Comparison of ENCODE assay signal across 22 cellular contexts in genomic region chr1:97271906-97272788, GRCh38.
DNase-seq lines count a peak whose midpoint lies in the region; TF ChIP-seq lines count a peak whose summit lies in the region.
"Had no signal": no experiment of that assay in that cellular context is flagged by ENCODE, and none has a peak within 500 bp of the region (broad histone marks: within the 10 kb centered on the region; RNA-seq: fewer than 3 reads in every experiment).

No MANE protein-coding gene starts in this region.

- H3K9me3 ChIP-seq in PC-9 (ENCODE audit: insufficient read depth, low read depth): peaks cover 25% of the 10 kb centered on the region
- H3K9me3 ChIP-seq in liver (ENCODE audit: control insufficient read depth in 4 of 4, low read length in 3 of 4): no peaks in the 10 kb centered on the region
- H3K9me3 ChIP-seq in MG63: no peaks in the 10 kb centered on the region; the same call in 1 of the 2 replicates
- H3K9me3 ChIP-seq: ascending aorta, gastrocnemius medialis had no signal

- POLR2A ChIA-PET in PC-9 (lab: Charles Lee; ENCODE audit: unreplicated experiment): no interaction called here

- H3K36me3 ChIP-seq in PC-9 (ENCODE audit: low read depth) (no peaks in the 10 kb centered on the region), liver (ENCODE audit: control insufficient read depth in 4 of 4, insufficient read depth in 3 of 4, low read depth in 1 of 4, low read length in 3 of 4) (no peaks in the 10 kb centered on the region), MG63 (peaks cover 2% of the 10 kb centered on the region; the same call in 1 of the 2 replicates)
- H3K36me3 ChIP-seq: ascending aorta, gastrocnemius medialis had no signal

- BruUV-seq in Calu3 (replicated peaks; lab: Mats Ljungman, UMichigan) (no TSS peak), PC-9 (replicated peaks; lab: Mats Ljungman, UMichigan) (no TSS peak)

- H3K9ac ChIP-seq in liver (ENCODE audit: low read depth in 1 of 2, low read length in 2 of 2): no peak overlapping the region
- H3K9ac ChIP-seq: parathyroid adenoma had no signal

- no peaks in the 10 kb centered on the region for H3K9me2 ChIP-seq in PC-9 (ENCODE audit: insufficient read depth)

- H3K4me1 ChIP-seq in PC-9 (replicated peaks; ENCODE audit: insufficient read depth) (peaks cover 30% of the 10 kb centered on the region), liver (ENCODE audit: control insufficient read depth in 4 of 4, insufficient read depth in 4 of 4, low read length in 3 of 4) (peaks cover 0 to 3% (median 0%) of the 10 kb centered on the region in 4 donors)
- H3K4me1 ChIP-seq: ascending aorta, gastrocnemius medialis, parathyroid adenoma had no signal

- H3K9me3 Mint-ChIP-seq in Calu3 (ENCODE audit: low read depth, unreplicated experiment): peaks cover 3% of the 10 kb centered on the region
- H3K9me3 Mint-ChIP-seq in HFFc6: peaks cover 3% of the 10 kb centered on the region
- H3K9me3 Mint-ChIP-seq: memory B cell; stimulated activated effector memory CD8-positive, alpha-beta T cell treated with anti-CD3 and anti-CD28 coated beads, Interleukin-12 subunit alpha, Interleukin-12 subunit beta, amount 100 ng/mL, for 72 hours had no signal

- H3K27ac Mint-ChIP-seq in Calu3 (ENCODE audit: unreplicated experiment) (peak overlapping the region; percentile 67), HFFc6 (no peak overlapping the region)
- H3K27ac Mint-ChIP-seq: activated CD4-positive, alpha-beta T cell treated with anti-CD3 and anti-CD28 coated beads for 36 hours; memory B cell; naive thymus-derived CD4-positive, alpha-beta T cell; stimulated activated effector memory CD8-positive, alpha-beta T cell treated with anti-CD3 and anti-CD28 coated beads, Interleukin-12 subunit alpha, Interleukin-12 subunit beta, amount 100 ng/mL, for 72 hours; T-cell had no signal

- peaks cover 16% of the 10 kb centered on the region for H3F3A ChIP-seq in PC-9 (ENCODE audit: insufficient read depth, low read depth)

- H3K4me1 Mint-ChIP-seq in Calu3 (ENCODE audit: low read depth, unreplicated experiment) (peaks cover 66% of the 10 kb centered on the region), HFFc6 (ENCODE audit: low read depth) (peaks cover 32% of the 10 kb centered on the region)
- H3K4me1 Mint-ChIP-seq: activated CD4-positive, alpha-beta T cell treated with anti-CD3 and anti-CD28 coated beads for 36 hours; memory B cell; naive thymus-derived CD4-positive, alpha-beta T cell; T-cell had no signal

- no peaks in the 10 kb centered on the region for H3K79me2 ChIP-seq in PC-9 (ENCODE audit: low read depth)
- H3K79me2 ChIP-seq: parathyroid adenoma had no signal

- H3K36me3 Mint-ChIP-seq in Calu3 (ENCODE audit: insufficient read depth, unreplicated experiment) (no peaks in the 10 kb centered on the region), HFFc6 (ENCODE audit: low read depth) (peaks cover 36% of the 10 kb centered on the region)
- H3K36me3 Mint-ChIP-seq: memory B cell; stimulated activated effector memory CD8-positive, alpha-beta T cell treated with anti-CD3 and anti-CD28 coated beads, Interleukin-12 subunit alpha, Interleukin-12 subunit beta, amount 100 ng/mL, for 72 hours had no signal

- intact Hi-C loops in Calu3 (cut with micrococcal nuclease; ENCODE audit: unreplicated experiment): loop anchor here (10.0 kb wide), 2 partner anchors 253 to 783 kb away; no protein-coding TSS in a partner anchor
- intact Hi-C loops in PC-9 (cut with micrococcal nuclease; ENCODE audit: unreplicated experiment): loop anchor here (10.0 kb wide), 1 partner anchor 1053 kb away; no protein-coding TSS in a partner anchor

- no peak overlapping the region for H3K4me3 Mint-ChIP-seq in Calu3 (ENCODE audit: low read depth, unreplicated experiment)
- no peak overlapping the region for H3K4me3 Mint-ChIP-seq in HFFc6
- H3K4me3 Mint-ChIP-seq: activated CD4-positive, alpha-beta T cell treated with anti-CD3 and anti-CD28 coated beads for 36 hours; memory B cell; naive thymus-derived CD4-positive, alpha-beta T cell; stimulated activated effector memory CD8-positive, alpha-beta T cell treated with anti-CD3 and anti-CD28 coated beads, Interleukin-12 subunit alpha, Interleukin-12 subunit beta, amount 100 ng/mL, for 72 hours; T-cell had no signal

- DNase-seq in Calu3: no peak
- peak in 1 of 2 experiments; percentile 46 for DNase-seq in PC-9
- DNase-seq in dermis microvascular lymphatic vessel endothelial cell (ENCODE audit: low read depth in 2 of 2): peak; percentile 1 to 44
- no peak for DNase-seq in NCI-H2029 (lab: John Stamatoyannopoulos, UW)
- no peak for DNase-seq in MG63
- no peak for DNase-seq in HFFc6
- DNase-seq in RPMI8226: no peak
- DNase-seq: activated CD4-positive, alpha-beta T cell treated with anti-CD3 and anti-CD28 coated beads for 36 hours; activated naive CD4-positive, alpha-beta T cell treated with anti-CD3 and anti-CD28 coated beads, Interleukin-2, amount 50 U/mL, for 16 hours; gastrocnemius medialis; kidney; naive thymus-derived CD4-positive, alpha-beta T cell; NCI-H526; SHP77 treated with DMSO at 0.1 percent for 48 hours; T-cell had no signal

- no peak overlapping the region for H2AFZ ChIP-seq in PC-9
- H2AFZ ChIP-seq: parathyroid adenoma had no signal

- 68% methylated on average over 6 of the region's 6 CpGs for WGBS in liver

- H3K4me3 ChIP-seq in PC-9: no peak overlapping the region
- H3K4me3 ChIP-seq in liver (ENCODE audit: low read depth in 1 of 3, low read length in 3 of 3): no peak overlapping the region
- no peak overlapping the region for H3K4me3 ChIP-seq in MG63
- H3K4me3 ChIP-seq: ascending aorta, gastrocnemius medialis had no signal

- no peak for TF ChIP-seq RAD21 in liver (IDR thresholded peaks at IDR 0.05)

- CTCF ChIA-PET in Calu3 (lab: Charles Lee): no interaction called here
- CTCF ChIA-PET in PC-9 (lab: Charles Lee): no interaction called here

- no peak for TF ChIP-seq CTCF in Calu3 (IDR thresholded peaks at IDR 0.05; ENCODE audit: unreplicated experiment)
- TF ChIP-seq CTCF in PC-9 (conservative IDR thresholded peaks at IDR 0.05): no peak
- TF ChIP-seq CTCF in liver (IDR thresholded peaks at IDR 0.05; ENCODE audit: low read depth, low read length, missing input control): no peak
- no peak for TF ChIP-seq CTCF in HFFc6 (IDR thresholded peaks at IDR 0.05)

- H3K27me3 ChIP-seq in PC-9 (ENCODE audit: insufficient read depth, low read depth) (no peaks in the 10 kb centered on the region), liver (ENCODE audit: control insufficient read depth in 4 of 4, insufficient read depth in 4 of 4, low read length in 3 of 4) (no peaks in the 10 kb centered on the region), MG63 (no peaks in the 10 kb centered on the region)
- H3K27me3 ChIP-seq: ascending aorta, gastrocnemius medialis had no signal

- no peaks in the 10 kb centered on the region for H4K20me1 ChIP-seq in PC-9 (ENCODE audit: insufficient read depth)

- H3K27me3 Mint-ChIP-seq in Calu3 (ENCODE audit: unreplicated experiment) (no peaks in the 10 kb centered on the region), HFFc6 (ENCODE audit: insufficient read depth) (no peaks in the 10 kb centered on the region)
- H3K27me3 Mint-ChIP-seq: activated CD4-positive, alpha-beta T cell treated with anti-CD3 and anti-CD28 coated beads for 36 hours; memory B cell; naive thymus-derived CD4-positive, alpha-beta T cell; T-cell had no signal

- peak overlapping the region; percentile 25 for H3K27ac ChIP-seq in PC-9
- no peak overlapping the region for H3K27ac ChIP-seq in liver (ENCODE audit: low read depth in 1 of 2, low read length in 2 of 2)
- H3K27ac ChIP-seq: ascending aorta, C4-2B, epithelial cell of prostate, gastrocnemius medialis, parathyroid adenoma had no signal

- H3K4me2 ChIP-seq in PC-9: peak overlapping the region; percentile 11; the same call in 1 of the 2 replicates

TF ChIP-seq in liver, 16 proteins besides CTCF, POLR2A, EP300 and RAD21:
- peak; percentile 46 for TF ChIP-seq REST (IDR thresholded peaks at IDR 0.05)
- no peak for TF ChIP-seq FOXA2 (IDR thresholded peaks at IDR 0.05)

Comparison
In these comparisons a context has a peak if more than half of its experiments do, and no peak if none do; other contexts are left out.
1. DNase-seq: peak in dermis microvascular lymphatic vessel endothelial cell (2 of 2); none in Calu3 (single experiment), NCI-H2029 (single experiment), MG63 (single experiment), HFFc6 (single experiment) and RPMI8226 (single experiment).